ENCODE assay signal across 9 cellular contexts in the genomic region with DNA sequence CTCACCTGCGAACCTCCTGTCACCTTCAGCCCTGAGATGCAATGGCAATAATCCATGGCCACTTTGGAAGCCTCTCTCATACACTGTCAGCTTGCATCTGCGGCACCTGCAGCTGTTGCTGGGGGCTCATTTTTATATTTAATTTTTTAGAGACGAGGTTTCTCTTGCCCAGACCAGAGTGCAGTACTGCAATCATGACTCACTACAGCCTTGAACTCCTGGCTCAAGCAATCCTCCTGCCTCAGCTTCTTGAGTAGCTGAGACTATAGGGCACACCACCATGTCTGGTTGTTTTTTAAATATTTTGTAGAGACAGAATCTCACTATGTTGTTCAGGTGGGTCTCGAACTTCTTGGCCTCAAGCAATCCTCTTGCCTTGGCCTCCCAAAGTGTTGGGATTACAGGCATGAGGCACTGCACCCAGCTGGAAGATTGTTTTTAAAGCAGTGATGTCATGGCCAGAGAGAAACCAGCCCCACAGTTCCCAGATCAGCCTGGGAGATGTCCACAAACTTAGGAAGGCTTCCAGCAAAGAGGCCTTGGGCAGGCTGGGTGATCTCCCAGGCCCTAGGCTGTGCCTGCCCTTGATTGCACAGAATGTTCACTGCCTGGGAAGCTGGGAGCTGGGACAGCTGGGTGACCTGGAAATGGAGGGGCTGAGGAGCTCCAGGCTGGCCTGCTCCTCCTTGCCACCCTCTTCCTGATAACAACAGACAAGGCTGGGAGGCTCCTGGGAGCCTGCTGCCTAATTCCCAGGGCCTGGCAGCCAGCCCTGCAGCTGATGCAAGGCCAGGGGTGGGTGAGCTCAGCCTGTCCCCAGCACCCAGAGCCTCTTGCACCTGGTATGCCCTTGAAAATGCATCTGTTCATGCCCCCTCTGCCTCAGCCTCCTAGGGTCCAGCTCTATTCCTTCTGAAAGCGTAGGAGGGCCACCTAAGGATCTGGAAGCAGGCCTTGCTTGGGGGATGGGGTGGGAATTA. TPM values are rescaled to one million over a fixed set of nuclear protein-coding genes. Genes with fewer than 3 reads are reported as not detected.
DNase-seq lines count a peak whose midpoint lies in the region; ATAC-seq, FAIRE-seq and TF ChIP-seq lines count a peak whose summit lies in the region.
"Had no signal": no experiment of that assay in that cellular context is flagged by ENCODE, and none has a peak within 500 bp of the region (broad histone marks: within the 10 kb centered on the region; RNA-seq: fewer than 3 reads in every experiment).

No MANE protein-coding gene starts in this region.

- POLR2A ChIA-PET in T-cell (lab: Charles Lee) = no interaction called here

- H3K4me3 ChIP-seq in AG09309 (ENCODE audit: control insufficient read depth, low read depth, low read length) (no peak overlapping the region), dorsolateral prefrontal cortex (no peak overlapping the region)

- H3K9me3 Mint-ChIP-seq in T-cell = no peaks in the 10 kb centered on the region

- ATAC-seq in HG03135 (IDR thresholded peaks at IDR 0.05; ENCODE audit: unreplicated experiment) (no peak), HG03571 (IDR thresholded peaks at IDR 0.05; ENCODE audit: unreplicated experiment) (no peak), T-cell (replicated peaks in 1 of 4) (no peak)

- no peak overlapping the region for H3K4me3 Mint-ChIP-seq in T-cell

- CTCF ChIA-PET in T-cell (lab: Charles Lee) = interaction anchor here in 1 of 2 donors (0.9 kb wide), 1 partner anchor 61 kb away, joined by 3 read pairs; no protein-coding TSS in a partner anchor

- no peak for FAIRE-seq in frontal cortex (lab: Jason Lieb, UNC)
- FAIRE-seq: G401.6 had no signal

- H3K36me3 Mint-ChIP-seq in T-cell = no peaks in the 10 kb centered on the region

- DNase-seq in AG09309 (ENCODE audit: low read depth) (peak; percentile 70), NCI-H1694 treated with DMSO at 0.1 percent for 48 hours (lab: John Stamatoyannopoulos, UW) (peak; percentile 61), dorsolateral prefrontal cortex (peak in 1 of 10 donors; percentile 62), myocyte (ENCODE audit: low read depth) (peak; percentile 84), frontal cortex (ENCODE audit: low spot score in 2 of 2) (no peak), T-cell (no peak)

- TF ChIP-seq CTCF in AG09309 (IDR thresholded peaks at IDR 0.05; ENCODE audit: control insufficient read depth, insufficient read depth, low read depth, low read length, missing control alignments) (no peak), dorsolateral prefrontal cortex (IDR thresholded peaks at IDR 0.05 in 54 of 56, conservative IDR thresholded peaks at IDR 0.05 in 2 of 56; ENCODE audit: low read depth in 1 of 56, partially characterized antibody in 56 of 56) (no peak)

- peaks cover 0 to 2% (median 0%) of the 10 kb centered on the region in 3 donors for H3K4me1 Mint-ChIP-seq in T-cell

- H3K27ac ChIP-seq in dorsolateral prefrontal cortex = peak overlapping the region; percentile 13 to 96 (median 87)

- intact Hi-C loops in dorsolateral prefrontal cortex (cut with DNase I) = no loop called here

- H3K27me3 Mint-ChIP-seq in T-cell = no peaks in the 10 kb centered on the region

- no peaks in the 10 kb centered on the region for H3K27me3 ChIP-seq in dorsolateral prefrontal cortex

- no peak overlapping the region for H3K27ac Mint-ChIP-seq in T-cell

RNA-seq across cellular contexts. Expression of gene SH2D6, which starts 27.1 kb away (rescaled TPM):
- total RNA-seq in dorsolateral prefrontal cortex (10 to 100 TPM in 2 of 120 experiments, 1 to 10 TPM in 117, under 1 TPM in 1; 0.96 to 14.2 (median 3.5) TPM), myocyte (4.9 and 5.3 TPM in 2 replicates), frontal cortex (0.41 TPM), T-cell (1 to 10 TPM in 1 of 5 donors, under 1 TPM in 3, not detected in 1; 0.49 to 1.1 (median 0.60) TPM)
- 5.7 TPM for polyA plus RNA-seq in myocyte (2012)

RNA-seq across cellular contexts. Expression of gene CAPG, which starts 35.4 kb away (rescaled TPM):
- total RNA-seq in dorsolateral prefrontal cortex (10 to 100 TPM; 11.3 to 75.2 (median 31.8) TPM), myocyte (53.7 and 59.0 TPM in 2 replicates), frontal cortex (9.0 TPM), T-cell (10 to 100 TPM; 30.1 to 71.7 (median 41.2) TPM)
- 62.9 TPM for polyA plus RNA-seq in myocyte (2012)

Comparison
In these comparisons a context has a peak if more than half of its experiments do, and no peak if none do; other contexts are left out.
1. DNase-seq: peak in AG09309 (single experiment), NCI-H1694 treated with DMSO at 0.1 percent for 48 hours (single experiment) and myocyte (single experiment); none in frontal cortex (0 of 2) and T-cell (0 of 34).